ENCODE assay signal across 23 cellular contexts in the genomic region with DNA sequence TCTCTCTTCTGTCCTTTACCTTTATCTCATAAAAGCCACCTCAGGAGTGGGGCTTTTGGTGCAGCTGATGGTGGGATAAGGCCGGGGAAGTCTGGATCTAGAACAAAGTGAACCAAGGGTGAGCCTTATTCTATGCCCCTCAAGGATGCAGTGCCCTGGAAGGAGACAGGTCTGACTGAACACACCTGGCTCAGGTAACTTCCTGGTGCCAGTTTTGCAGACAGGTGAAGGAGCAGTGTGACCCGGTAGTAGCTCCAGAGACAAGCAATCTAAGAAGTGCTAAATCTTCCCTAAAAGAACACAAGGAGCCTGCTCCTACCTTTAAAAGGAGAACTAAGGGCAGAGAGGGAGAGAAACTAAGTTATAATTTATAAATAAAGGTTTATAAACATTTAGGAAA. TPM values are rescaled to one million over a fixed set of nuclear protein-coding genes. Genes with fewer than 3 reads are reported as not detected.
DNase-seq lines count a peak whose midpoint lies in the region; ATAC-seq and TF ChIP-seq lines count a peak whose summit lies in the region.
"Had no signal": no experiment of that assay in that cellular context is flagged by ENCODE, and none has a peak within 500 bp of the region (broad histone marks: within the 10 kb centered on the region; RNA-seq: fewer than 3 reads in every experiment).

No MANE protein-coding gene starts in this region.

- peaks cover 65% of the 10 kb centered on the region for H3K4me1 Mint-ChIP-seq in CD14-positive monocyte
- H3K4me1 Mint-ChIP-seq: CD8-positive, alpha-beta memory T cell; IgD-negative memory B cell had no signal

- H3K27ac Mint-ChIP-seq in CD14-positive monocyte, result peak overlapping the region in 4 of 7 donors; percentile 31 to 92 (median 81)
- H3K27ac Mint-ChIP-seq: CD8-positive, alpha-beta memory T cell; IgD-negative memory B cell had no signal

- H3K27me3 Mint-ChIP-seq in CD14-positive monocyte (ENCODE audit: low read depth in 3 of 3), result peaks cover 0 to 1% (median 0%) of the 10 kb centered on the region in 3 donors
- H3K27me3 Mint-ChIP-seq: IgD-negative memory B cell had no signal

- H3K4me3 ChIP-seq in fibroblast of lung (replicated peaks in 1 of 4; ENCODE audit: control extremely low read depth in 1 of 4, insufficient read depth in 1 of 4, low read depth in 3 of 4, low read length in 4 of 4) (no peak overlapping the region), left lung (peak overlapping the region in 1 of 2 donors; percentile 36), osteoblast (ENCODE audit: insufficient read depth, low read length) (no peak overlapping the region)
- H3K4me3 ChIP-seq: SJCRH30 had no signal

- H3K36me3 Mint-ChIP-seq in CD14-positive monocyte, result no peaks in the 10 kb centered on the region
- H3K36me3 Mint-ChIP-seq: CD8-positive, alpha-beta memory T cell; IgD-negative memory B cell had no signal

- ATAC-seq in left lung (peak; percentile 26), GM18498 (IDR thresholded peaks at IDR 0.05; ENCODE audit: unreplicated experiment) (no peak), GM18907 (IDR thresholded peaks at IDR 0.05; ENCODE audit: unreplicated experiment) (no peak)

- no peaks in the 10 kb centered on the region for H3K36me3 ChIP-seq in fibroblast of lung (ENCODE audit: control insufficient read depth, insufficient read depth, low read length)
- H3K36me3 ChIP-seq in left lung, result no peaks in the 10 kb centered on the region
- no peaks in the 10 kb centered on the region for H3K36me3 ChIP-seq in osteoblast (ENCODE audit: insufficient read depth, low read length)
- H3K36me3 ChIP-seq: SJCRH30 had no signal

- H3K79me2 ChIP-seq in fibroblast of lung (ENCODE audit: control insufficient read depth, insufficient read depth, low read length) (no peaks in the 10 kb centered on the region), osteoblast (ENCODE audit: insufficient read depth, low read length) (no peaks in the 10 kb centered on the region)

- H3K9me3 Mint-ChIP-seq in CD14-positive monocyte, result peaks cover 0 to 4% (median 2%) of the 10 kb centered on the region in 7 donors
- H3K9me3 Mint-ChIP-seq: IgD-negative memory B cell had no signal

- H3K4me2 ChIP-seq in fibroblast of lung (ENCODE audit: extremely low read depth, insufficient read depth, low read length) (no peak overlapping the region), osteoblast (ENCODE audit: insufficient read depth, low read length) (peak overlapping the region; percentile 13)

- H2AFZ ChIP-seq in fibroblast of lung (ENCODE audit: low read length) (no peak overlapping the region), osteoblast (ENCODE audit: low read length) (no peak overlapping the region)

- no peak for TF ChIP-seq CTCF in CD14-positive monocyte (IDR thresholded peaks at IDR 0.05)
- TF ChIP-seq CTCF in fibroblast of lung (conservative IDR thresholded peaks at IDR 0.05 in 1 of 2, IDR thresholded peaks at IDR 0.05 in 1 of 2; ENCODE audit: low read depth in 1 of 2, low read length in 2 of 2), result no peak
- no peak for TF ChIP-seq CTCF in left lung (IDR thresholded peaks at IDR 0.05)
- no peak for TF ChIP-seq CTCF in osteoblast (IDR thresholded peaks at IDR 0.05; ENCODE audit: extremely low read depth, low read depth, low read length)

- H3K27me3 ChIP-seq in fibroblast of lung (ENCODE audit: control insufficient read depth, insufficient read depth, low read length) (no peaks in the 10 kb centered on the region), left lung (no peaks in the 10 kb centered on the region), osteoblast (ENCODE audit: insufficient read depth, low read length) (no peaks in the 10 kb centered on the region)
- H3K27me3 ChIP-seq: SJCRH30 had no signal

- H3K27ac ChIP-seq in fibroblast of lung (ENCODE audit: insufficient read depth, low read length), result peak overlapping the region; percentile 12
- peak overlapping the region; percentile 85 to 92 for H3K27ac ChIP-seq in left lung
- peak overlapping the region; percentile 89 for H3K27ac ChIP-seq in osteoblast (ENCODE audit: low read depth, low read length)
- H3K27ac ChIP-seq: SJCRH30 had no signal

- H4K20me1 ChIP-seq in fibroblast of lung (ENCODE audit: control insufficient read depth, extremely low read depth, insufficient read depth, low read length), result no peaks in the 10 kb centered on the region
- H4K20me1 ChIP-seq in osteoblast (ENCODE audit: insufficient read depth, low read length), result no peaks in the 10 kb centered on the region

- H3K9me3 ChIP-seq in fibroblast of lung (ENCODE audit: control insufficient read depth, insufficient read depth, low read depth, low read length), result no peaks in the 10 kb centered on the region
- H3K9me3 ChIP-seq in left lung, result no peaks in the 10 kb centered on the region
- no peaks in the 10 kb centered on the region for H3K9me3 ChIP-seq in osteoblast (ENCODE audit: low read depth, low read length)
- H3K9me3 ChIP-seq: SJCRH30 had no signal

- no peak for DNase-seq in CD14-positive monocyte (ENCODE audit: low spot score)
- DNase-seq in fibroblast of lung (ENCODE audit: low read depth in 2 of 2), result no peak
- DNase-seq in left lung, result no peak
- no peak for DNase-seq in osteoblast (ENCODE audit: insufficient read length, low spot score, missing footprints)
- no peak for DNase-seq in central memory CD4-positive, alpha-beta T cell
- no peak for DNase-seq in activated CD4-positive, alpha-beta T cell treated with anti-CD3 and anti-CD28 coated beads, Interleukin-2, amount 50 U/mL, for 48 hours
- DNase-seq: 8988T; AML-193; C1 segment of cervical spinal cord; Calu3; CD8-positive, alpha-beta memory T cell; DMS153; GOT3; Karpas-422; NCI-H1694; NCI-H2081; NCI-H2171; NCI-H526; OCI-M1; SJCRH30 had no signal

- H3K4me1 ChIP-seq in fibroblast of lung (ENCODE audit: control insufficient read depth, extremely low read depth, insufficient read depth, low read length), result peaks cover 8% of the 10 kb centered on the region
- H3K4me1 ChIP-seq in left lung, result peaks cover 14 to 60% of the 10 kb centered on the region in 2 donors
- peaks cover 48% of the 10 kb centered on the region for H3K4me1 ChIP-seq in osteoblast (ENCODE audit: insufficient read depth, low read length)
- H3K4me1 ChIP-seq: SJCRH30 had no signal

- no peak overlapping the region for H3K4me3 Mint-ChIP-seq in CD14-positive monocyte
- H3K4me3 Mint-ChIP-seq: CD8-positive, alpha-beta memory T cell; IgD-negative memory B cell had no signal

- intact Hi-C loops in CD14-positive monocyte (cut with micrococcal nuclease) (loop anchor here in 1 of 2 donors (5.0 to 10.0 kb wide), 2 partner anchors 37 to 75 kb away; no protein-coding TSS in a partner anchor), left lung (cut with DNase I) (no loop called here)

- H3K9ac ChIP-seq in fibroblast of lung (ENCODE audit: insufficient read depth, low read length), result no peak overlapping the region

RNA-seq across cellular contexts. Expression of gene KCNJ15, which starts 2.9 kb away (rescaled TPM):
- polyA plus RNA-seq in CD14-positive monocyte (1 to 10 TPM; 4.5 to 8.0 TPM), fibroblast of lung (0.44 and 3.2 TPM in 2 replicates)
- total RNA-seq in fibroblast of lung (0.83 and 1.5 TPM in 2 replicates), left lung (100 to 1,000 TPM in 1 of 2 donors, 10 to 100 TPM in 1; 87.3 to 103 TPM), osteoblast (10.0 and 10.1 TPM in 2 replicates)
- polyA plus RNA-seq in fibroblast of lung (2012), result 0.20 and 1.5 TPM in 2 replicates
- 18.1 TPM in 1 of 2 replicates, not detected in the other for polyA minus RNA-seq in fibroblast of lung (ENCODE audit: low replicate concordance)
- total RNA-seq: CD8-positive, alpha-beta memory T cell; SJCRH30 had no signal
- polyA plus RNA-seq: CD8-positive, alpha-beta memory T cell; IgD-negative memory B cell had no signal

Comparison
In these comparisons a context has a peak if more than half of its experiments do, and no peak if none do; other contexts are left out.
1. H3K27ac ChIP-seq: peak in every context shown above with its lines; median percentile 89 in osteoblast; 88 in left lung; 12 in fibroblast of lung.